ENCODE assay signal across 27 cellular contexts in the genomic region with DNA sequence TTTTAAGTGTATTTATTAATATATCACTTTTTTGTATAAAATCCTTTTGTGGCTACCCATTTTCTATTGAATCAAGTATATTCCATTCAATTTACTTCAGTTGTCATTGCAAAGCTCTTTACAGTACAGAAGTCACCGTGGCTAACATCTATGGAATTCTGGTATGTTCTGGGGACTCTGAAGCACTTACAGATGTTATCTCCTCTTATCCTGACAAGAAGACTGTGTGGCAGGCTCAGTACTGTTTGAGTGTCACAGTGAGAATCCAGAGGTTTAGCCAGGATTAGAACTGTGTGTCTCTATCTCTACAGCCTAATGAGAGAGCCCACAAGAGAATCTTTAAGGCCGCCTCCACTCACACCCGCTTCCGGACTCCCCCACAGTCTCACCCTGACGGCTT.
"Had no signal": no experiment of that assay in that cellular context is flagged by ENCODE, and none has a peak within 500 bp of the region (broad histone marks: within the 10 kb centered on the region; RNA-seq: fewer than 3 reads in every experiment).

No MANE protein-coding gene starts in this region.

- H3K4me2 ChIP-seq: SK-N-SH had no signal

- H3K9me3 Mint-ChIP-seq: activated CD4-positive, alpha-beta T cell treated with anti-CD3 and anti-CD28 coated beads, Interleukin-2, amount 10 ng/mL, durations not matched to agents 7 days and 5 days; activated T-helper 17 cell treated with anti-CD3 and anti-CD28 coated beads, Interleukin-2, amount 50 U/mL, for 72 hours had no signal

- H3K36me3 ChIP-seq: brain microvascular endothelial cell, MG63, Peyer's patch, SJCRH30 had no signal

- H3K9me3 ChIP-seq: Peyer's patch, SJCRH30 had no signal

- H3K4me3 Mint-ChIP-seq: activated CD4-positive, alpha-beta memory T cell treated with anti-CD3 and anti-CD28 coated beads for 36 hours; activated CD4-positive, alpha-beta T cell treated with anti-CD3 and anti-CD28 coated beads, Interleukin-2, amount 10 ng/mL, durations not matched to agents 7 days and 5 days; activated naive CD4-positive, alpha-beta T cell treated with anti-CD3 and anti-CD28 coated beads for 36 hours; activated naive CD8-positive, alpha-beta T cell; activated T-helper 17 cell treated with anti-CD3 and anti-CD28 coated beads, Interleukin-2, amount 50 U/mL, for 72 hours had no signal

- H3K4me1 Mint-ChIP-seq: activated CD4-positive, alpha-beta T cell treated with anti-CD3 and anti-CD28 coated beads, Interleukin-2, amount 10 ng/mL, durations not matched to agents 7 days and 5 days; activated T-helper 17 cell treated with anti-CD3 and anti-CD28 coated beads, Interleukin-2, amount 50 U/mL, for 72 hours had no signal

- H3K36me3 Mint-ChIP-seq: activated CD4-positive, alpha-beta memory T cell treated with anti-CD3 and anti-CD28 coated beads for 36 hours; activated naive CD8-positive, alpha-beta T cell had no signal

- H3K4me1 ChIP-seq: Peyer's patch, SJCRH30 had no signal

- H3K27ac ChIP-seq: brain microvascular endothelial cell, Peyer's patch, RWPE1, SJCRH30, VCaP had no signal

- H3K9ac ChIP-seq: SK-N-SH had no signal

- H3K27me3 ChIP-seq: brain microvascular endothelial cell, MG63, Peyer's patch, SJCRH30 had no signal

- DNase-seq: activated CD4-positive, alpha-beta memory T cell treated with anti-CD3 and anti-CD28 coated beads for 36 hours; activated CD4-positive, alpha-beta T cell treated with anti-CD3 and anti-CD28 coated beads, Interleukin-2, amount 10 ng/mL, durations not matched to agents 7 days and 5 days; activated CD4-positive, CD25-positive, alpha-beta regulatory T cell; activated CD8-positive, alpha-beta memory T cell treated with anti-CD3 and anti-CD28 coated beads for 24 hours; activated gamma-delta T cell; activated naive CD4-positive, alpha-beta T cell treated with anti-CD3 and anti-CD28 coated beads for 36 hours; activated T-cell treated with anti-CD3 and anti-CD28 coated beads for 4 hours; activated T-cell treated with anti-CD3 and anti-CD28 coated beads, Interleukin-2, amount 50 U/mL, for 48 hours; amygdala; brain microvascular endothelial cell; cerebellar nuclear complex; MG63; NCI-H1105; NCI-H1436 treated with DMSO at 0.1 percent for 48 hours; NCI-H187; NCI-H2081; NCI-H446; NCI-H524; Peyer's patch; Right ventricle myocardium superior; SJCRH30; SK-N-SH; T-helper 1 cell had no signal

- H3K4me3 ChIP-seq: MG63, Peyer's patch, SJCRH30 had no signal

- H3K27ac Mint-ChIP-seq: activated CD4-positive, alpha-beta memory T cell treated with anti-CD3 and anti-CD28 coated beads for 36 hours; activated CD4-positive, alpha-beta T cell treated with anti-CD3 and anti-CD28 coated beads, Interleukin-2, amount 10 ng/mL, durations not matched to agents 7 days and 5 days; activated naive CD4-positive, alpha-beta T cell treated with anti-CD3 and anti-CD28 coated beads for 36 hours; activated naive CD8-positive, alpha-beta T cell; activated T-helper 17 cell treated with anti-CD3 and anti-CD28 coated beads, Interleukin-2, amount 50 U/mL, for 72 hours had no signal

- ATAC-seq: activated T-helper 17 cell treated with anti-CD3 and anti-CD28 coated beads, Interleukin-2, amount 50 U/mL, for 72 hours had no signal
